1 cellular context compared by ENCODE assay signal in the genomic region with DNA sequence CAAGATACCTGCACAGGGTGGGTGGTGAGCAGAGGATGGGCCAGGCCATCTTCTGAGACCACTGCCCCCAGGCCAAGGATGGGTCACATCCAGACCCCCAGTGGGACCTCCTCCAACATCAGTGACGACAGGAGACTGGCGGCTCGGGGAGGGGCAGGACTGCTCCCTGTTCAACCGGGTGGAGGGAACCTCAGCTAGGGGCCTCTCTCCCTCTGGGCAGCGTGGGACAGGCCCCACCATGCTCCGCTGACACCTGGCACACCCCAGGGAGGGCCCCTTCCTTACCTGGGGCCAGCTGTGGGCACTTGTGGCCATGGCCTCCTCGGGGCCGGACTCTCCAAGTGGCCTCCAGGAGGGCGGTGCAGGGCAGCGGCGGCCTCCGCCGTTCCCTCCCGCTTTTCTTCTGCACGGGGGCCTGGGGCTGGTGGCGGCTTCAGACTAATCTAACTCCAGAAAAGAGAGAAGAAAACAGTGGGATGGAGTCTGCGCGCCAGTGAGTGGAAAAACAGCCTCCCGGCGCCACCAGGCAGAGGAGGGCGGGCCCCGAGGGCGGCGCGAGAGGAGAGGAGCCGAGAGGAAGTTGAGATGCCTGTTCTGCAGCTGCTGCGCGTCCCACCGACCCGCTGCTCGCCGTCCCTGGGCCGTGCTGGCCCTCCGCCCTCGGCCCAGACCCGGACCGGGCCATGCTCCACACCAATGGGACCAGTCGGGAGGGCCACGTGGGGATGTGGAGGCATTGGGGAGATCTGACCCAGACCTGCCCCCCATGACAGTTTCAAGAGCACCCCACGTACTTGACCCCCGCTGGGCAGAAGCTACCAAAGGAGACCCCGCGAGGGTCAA.
TF ChIP-seq lines count a peak whose summit lies in the region.

A gene with protein sequence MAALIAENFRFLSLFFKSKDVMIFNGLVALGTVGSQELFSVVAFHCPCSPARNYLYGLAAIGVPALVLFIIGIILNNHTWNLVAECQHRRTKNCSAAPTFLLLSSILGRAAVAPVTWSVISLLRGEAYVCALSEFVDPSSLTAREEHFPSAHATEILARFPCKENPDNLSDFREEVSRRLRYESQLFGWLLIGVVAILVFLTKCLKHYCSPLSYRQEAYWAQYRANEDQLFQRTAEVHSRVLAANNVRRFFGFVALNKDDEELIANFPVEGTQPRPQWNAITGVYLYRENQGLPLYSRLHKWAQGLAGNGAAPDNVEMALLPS (minus strand): TSS at position 500 of the 843 bp plus-strand sequence. CDS start 2,429 bp downstream, outside the sequence.

TF ChIP-seq in SK-N-SH, 30 proteins besides CTCF, POLR2A, EP300 and RAD21 (continued from another document):
- TF ChIP-seq USF1 (IDR thresholded peaks at IDR 0.05; ENCODE audit: borderline replicate concordance, low read depth), result no peak
- TF ChIP-seq GABPA (IDR thresholded peaks at IDR 0.05; ENCODE audit: low read depth), result no peak
- TF ChIP-seq YY1 (IDR thresholded peaks at IDR 0.05; ENCODE audit: low read depth), result no peak
